14 cellular contexts compared by ENCODE assay signal in the genomic region with DNA sequence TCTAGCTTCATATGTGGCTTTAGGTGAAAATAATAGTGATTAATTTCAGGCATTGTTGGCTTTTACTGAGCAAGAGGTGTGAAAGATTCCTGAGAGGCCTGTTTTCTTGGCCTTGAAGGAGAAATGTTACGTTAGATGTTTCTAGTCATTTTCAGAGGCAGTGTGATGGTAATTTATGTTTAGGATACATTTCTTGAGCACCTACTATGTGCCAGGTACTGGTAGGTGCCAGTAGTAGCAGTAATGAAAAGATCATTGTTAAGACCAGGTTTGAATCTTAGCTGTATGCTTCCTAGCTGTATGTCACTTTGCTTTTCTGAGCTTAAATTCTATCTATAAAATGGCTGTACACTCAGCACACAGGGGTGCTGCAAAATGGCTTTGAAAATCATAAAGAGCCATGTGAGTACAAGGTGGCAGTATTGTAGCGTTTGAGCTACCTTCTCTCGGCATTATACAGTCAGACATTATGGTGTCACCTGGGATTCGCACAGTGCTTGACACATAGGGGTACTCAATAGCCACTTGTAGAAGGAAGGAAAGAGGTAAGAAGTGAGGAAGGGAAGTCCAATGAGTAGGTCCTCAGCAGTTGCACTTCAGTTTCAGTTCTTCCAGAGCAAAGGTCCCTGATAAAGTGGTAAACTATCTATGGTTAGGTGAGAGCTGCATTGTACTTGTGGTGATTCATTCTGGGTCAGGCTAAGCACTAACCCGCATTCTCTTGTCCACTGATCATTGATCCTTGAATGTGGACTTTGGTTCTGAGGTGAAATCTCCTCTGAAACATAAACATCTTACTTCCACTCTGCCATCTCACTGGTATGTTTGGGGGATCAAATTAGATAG.
A peak's percentile ranks its signal among the peaks of the same experiment; 100 is the strongest.
DNase-seq lines count a peak whose midpoint lies in the region; ATAC-seq and TF ChIP-seq lines count a peak whose summit lies in the region.
"Had no signal": no experiment of that assay in that cellular context is flagged by ENCODE, and none has a peak within 500 bp of the region (broad histone marks: within the 10 kb centered on the region; RNA-seq: fewer than 3 reads in every experiment).

No MANE protein-coding gene starts in this region.

- no peaks in the 10 kb centered on the region for H3K4me1 ChIP-seq in Panc1 (ENCODE audit: control insufficient read depth, insufficient read depth, low read length)

- H3K4me3 ChIP-seq in Panc1 (ENCODE audit: low read depth in 2 of 2, low read length in 2 of 2), result no peak overlapping the region
- H3K4me3 ChIP-seq: GM23248 had no signal

- CTCF ChIA-PET in Panc1 (lab: Charles Lee), result no interaction called here

- no TSS peak for BruUV-seq in Panc1 (replicated peaks; lab: Mats Ljungman, UMichigan)

- POLR2A ChIA-PET in Panc1 (lab: Charles Lee), result no interaction called here

- no peak overlapping the region for H3K27ac ChIP-seq in Panc1 (ENCODE audit: low read length)
- H3K27ac ChIP-seq: GM23248 had no signal

- TF ChIP-seq CTCF in Panc1 (IDR thresholded peaks at IDR 0.05), result 0 out of 2 replicates have a peak, but pooled peaks have one; percentile 7
- TF ChIP-seq CTCF in omental fat pad (IDR thresholded peaks at IDR 0.05), result no peak

- peak; percentile 32 for DNase-seq in ELR (ENCODE audit: low read depth)
- no peak for DNase-seq in Panc1 (ENCODE audit: low read depth, low spot score)
- peak; percentile 60 for DNase-seq in kidney tubule cell (ENCODE audit: low spot score)
- no peak for DNase-seq in omental fat pad (ENCODE audit: low spot score)
- DNase-seq in DMS 273 (lab: John Stamatoyannopoulos, UW; ENCODE audit: unreplicated experiment), result no peak
- no peak for DNase-seq in activated CD4-positive, CD25-positive, alpha-beta regulatory T cell treated with anti-CD3 and anti-CD28 coated beads, Interleukin-2, amount 50 U/mL, for 72 hours
- DNase-seq in posterior vena cava (ENCODE audit: low spot score), result no peak
- DNase-seq: GM23248, KBM-7, NCI-H1930, NCI-H2171, NCI-H82, RPMI8226 had no signal

- ATAC-seq in Panc1 (no peak), omental fat pad (ENCODE audit: low FRiP score) (peak; percentile 24), GM19395 (IDR thresholded peaks at IDR 0.05; ENCODE audit: unreplicated experiment) (no peak)

- H3K36me3 ChIP-seq in Panc1 (ENCODE audit: control insufficient read depth, insufficient read depth, low read length), result no peaks in the 10 kb centered on the region

- intact Hi-C loops in Panc1 (cut with micrococcal nuclease; ENCODE audit: unreplicated experiment), result no loop called here
- intact Hi-C loops in posterior vena cava (cut with DNase I), result loop anchor here in 1 of 2 donors (5.0 kb wide), 1 partner anchor 1767 kb away; no protein-coding TSS in a partner anchor

- peaks cover 2% of the 10 kb centered on the region for H3K27me3 ChIP-seq in Panc1 (ENCODE audit: control insufficient read depth, insufficient read depth, low read length)

- no peaks in the 10 kb centered on the region for H3K9me3 ChIP-seq in Panc1 (ENCODE audit: control insufficient read depth, insufficient read depth, low read depth, low read length)

- in situ Hi-C loops in Panc1 (cut with HindIII; ENCODE audit: low pct_unique_long_range_greater_than_20kb, low sequenced_read_pairs), result no loop called here

Comparison
In these comparisons a context has a peak if more than half of its experiments do, and no peak if none do; other contexts are left out.
1. DNase-seq: peak in ELR (single experiment) and kidney tubule cell (single experiment); none in Panc1 (single experiment), omental fat pad (single experiment), DMS 273 (single experiment), activated CD4-positive, CD25-positive, alpha-beta regulatory T cell treated with anti-CD3 and anti-CD28 coated beads, Interleukin-2, amount 50 U/mL, for 72 hours (single experiment) and posterior vena cava (single experiment).